ENCODE assay signal across 18 cellular contexts in the genomic region with DNA sequence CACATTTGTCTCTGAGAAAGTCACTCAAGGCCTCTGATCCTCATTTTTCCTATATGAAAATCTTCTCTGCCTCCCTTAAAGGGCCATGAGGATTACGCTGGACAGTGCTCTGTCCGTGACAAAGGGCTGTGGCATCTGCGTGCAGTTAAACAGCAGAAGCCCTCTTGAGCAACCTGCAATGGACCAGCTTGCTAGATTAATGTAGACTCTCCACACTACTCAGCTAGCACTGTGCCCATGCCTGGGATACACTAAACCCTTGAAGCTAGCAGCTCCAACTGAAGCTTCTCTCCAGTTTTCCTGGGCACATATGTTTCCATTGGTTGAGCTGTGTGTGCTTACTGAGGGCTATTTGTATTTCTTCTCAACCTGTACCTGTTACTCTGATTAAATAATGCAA.
A peak's percentile ranks its signal among the peaks of the same experiment; 100 is the strongest.
DNase-seq lines count a peak whose midpoint lies in the region; ATAC-seq and TF ChIP-seq lines count a peak whose summit lies in the region.
"Had no signal": no experiment of that assay in that cellular context is flagged by ENCODE, and none has a peak within 500 bp of the region (broad histone marks: within the 10 kb centered on the region; RNA-seq: fewer than 3 reads in every experiment).

No MANE protein-coding gene starts in this region.

- no peaks in the 10 kb centered on the region for H3K79me2 ChIP-seq in OCI-LY3 (ENCODE audit: low read length)

- peak overlapping the region; percentile 90 for H3K27ac Mint-ChIP-seq in activated T-cell treated with anti-CD3 and anti-CD28 coated beads, Interleukin-2, amount 50 U/mL, for 72 hours
- H3K27ac Mint-ChIP-seq in central memory CD8-positive, alpha-beta T cell (ENCODE audit: low read depth) = peak overlapping the region; percentile 29
- no peak overlapping the region for H3K27ac Mint-ChIP-seq in chondrocyte (ENCODE audit: unreplicated experiment)

- DNase-seq in activated T-cell treated with anti-CD3 and anti-CD28 coated beads, Interleukin-2, amount 50 U/mL, for 72 hours = no peak
- no peak for DNase-seq in activated T-cell treated with anti-CD3 and anti-CD28 coated beads, Interleukin-2, amount 50 U/mL, for 1 hour
- no peak for DNase-seq in central memory CD8-positive, alpha-beta T cell (ENCODE audit: low spot score in 2 of 2)
- peak; percentile 24 for DNase-seq in stimulated activated CD8-positive, alpha-beta memory T cell treated with anti-CD3 and anti-CD28 coated beads, Interleukin-4, amount 100 ng/mL, for 48 hours
- no peak for DNase-seq in chondrocyte (ENCODE audit: low spot score)
- DNase-seq: cortex of kidney, left ventricle myocardium inferior, NCI-H146, NCI-H2227 treated with DMSO at 0.1 percent for 48 hours, ovary, sigmoid colon had no signal

- H3K4me2 ChIP-seq in OCI-LY3 (ENCODE audit: low read length) = peak overlapping the region; percentile 58

- peak overlapping the region; percentile 59 to 77 for H3K4me3 Mint-ChIP-seq in activated T-cell treated with anti-CD3 and anti-CD28 coated beads, Interleukin-2, amount 50 U/mL, for 72 hours
- peak overlapping the region; percentile 66 for H3K4me3 Mint-ChIP-seq in central memory CD8-positive, alpha-beta T cell
- no peak overlapping the region for H3K4me3 Mint-ChIP-seq in chondrocyte (ENCODE audit: unreplicated experiment)

- peaks cover 17% of the 10 kb centered on the region for H3K36me3 ChIP-seq in OCI-LY3 (replicated peaks; ENCODE audit: low read depth, low read length)
- H3K36me3 ChIP-seq: ascending aorta, gastroesophageal sphincter, left ventricle myocardium inferior, ovary, sigmoid colon, suprapubic skin had no signal

- no peak overlapping the region for H2AFZ ChIP-seq in OCI-LY3 (ENCODE audit: low read depth, low read length)

- peaks cover 84% of the 10 kb centered on the region for H3K27me3 ChIP-seq in OCI-LY3 (ENCODE audit: low read depth, low read length)
- H3K27me3 ChIP-seq: ascending aorta, gastroesophageal sphincter, ovary, sigmoid colon, suprapubic skin had no signal

- no peaks in the 10 kb centered on the region; the same call in 1 of the 2 replicates for H4K20me1 ChIP-seq in OCI-LY3 (ENCODE audit: insufficient read depth, low read length)

- peaks cover 60% of the 10 kb centered on the region for H3K4me1 ChIP-seq in OCI-LY3 (ENCODE audit: low read length)
- H3K4me1 ChIP-seq: gastroesophageal sphincter, left ventricle myocardium inferior had no signal

- H3K36me3 Mint-ChIP-seq in activated T-cell treated with anti-CD3 and anti-CD28 coated beads, Interleukin-2, amount 50 U/mL, for 72 hours (ENCODE audit: insufficient read depth in 2 of 2) = peaks cover 28 to 32% of the 10 kb centered on the region in 2 donors
- H3K36me3 Mint-ChIP-seq in central memory CD8-positive, alpha-beta T cell (ENCODE audit: insufficient read depth) = peaks cover 8% of the 10 kb centered on the region
- peaks cover 9% of the 10 kb centered on the region for H3K36me3 Mint-ChIP-seq in chondrocyte (ENCODE audit: low read depth)

- H3K9me3 ChIP-seq in OCI-LY3 (ENCODE audit: insufficient read depth, low read length) = peaks cover 8% of the 10 kb centered on the region
- H3K9me3 ChIP-seq: ovary, sigmoid colon, suprapubic skin had no signal

- ATAC-seq in activated T-cell treated with anti-CD3 and anti-CD28 coated beads, Interleukin-2, amount 50 U/mL, for 72 hours (replicated peaks in 1 of 2) = no peak
- no peak for ATAC-seq in central memory CD8-positive, alpha-beta T cell (replicated peaks; ENCODE audit: extremely low read depth, poor library complexity, severe bottlenecking)
- no peak for ATAC-seq in GM18511 (IDR thresholded peaks at IDR 0.05; ENCODE audit: unreplicated experiment)
- ATAC-seq in HG02981 (IDR thresholded peaks at IDR 0.05; ENCODE audit: unreplicated experiment) = no peak
- ATAC-seq: gastroesophageal sphincter had no signal

- H3K27me3 Mint-ChIP-seq in activated T-cell treated with anti-CD3 and anti-CD28 coated beads, Interleukin-2, amount 50 U/mL, for 72 hours (ENCODE audit: low read depth) = peaks cover 13% of the 10 kb centered on the region
- H3K27me3 Mint-ChIP-seq in central memory CD8-positive, alpha-beta T cell = no peaks in the 10 kb centered on the region
- peaks cover 2% of the 10 kb centered on the region for H3K27me3 Mint-ChIP-seq in chondrocyte (ENCODE audit: low read depth)

- H3K4me3 ChIP-seq in OCI-LY3 (ENCODE audit: low read length) = no peak overlapping the region
- H3K4me3 ChIP-seq: ascending aorta, gastroesophageal sphincter, left ventricle myocardium inferior, ovary, sigmoid colon, suprapubic skin had no signal

- peaks cover 16% of the 10 kb centered on the region in 2 donors for H3K9me3 Mint-ChIP-seq in activated T-cell treated with anti-CD3 and anti-CD28 coated beads, Interleukin-2, amount 50 U/mL, for 72 hours
- no peaks in the 10 kb centered on the region for H3K9me3 Mint-ChIP-seq in central memory CD8-positive, alpha-beta T cell
- peaks cover 10% of the 10 kb centered on the region for H3K9me3 Mint-ChIP-seq in chondrocyte (ENCODE audit: low read depth)

- TF ChIP-seq CTCF in OCI-LY3 (IDR thresholded peaks at IDR 0.05; ENCODE audit: low read depth, low read length) = no peak
- no peak for TF ChIP-seq CTCF in chondrocyte (IDR thresholded peaks at IDR 0.05)

- H3K4me1 Mint-ChIP-seq in activated T-cell treated with anti-CD3 and anti-CD28 coated beads, Interleukin-2, amount 50 U/mL, for 72 hours (ENCODE audit: low read depth) = peaks cover 91% of the 10 kb centered on the region
- peaks cover 82% of the 10 kb centered on the region for H3K4me1 Mint-ChIP-seq in central memory CD8-positive, alpha-beta T cell
- peaks cover 32% of the 10 kb centered on the region for H3K4me1 Mint-ChIP-seq in chondrocyte (ENCODE audit: low read depth)

- no peak overlapping the region for H3K27ac ChIP-seq in OCI-LY3 (ENCODE audit: low read length)
- H3K27ac ChIP-seq: ascending aorta, epithelial cell of prostate, gastroesophageal sphincter, left ventricle myocardium inferior, ovary, sigmoid colon, suprapubic skin had no signal

- H3K9ac ChIP-seq in OCI-LY3 (ENCODE audit: low read length) = no peak overlapping the region
